In genomic region chr11:777288-778255, GRCh38 we compare ENCODE assay signal across 8 cellular contexts. TPM values are rescaled to one million over a fixed set of nuclear protein-coding genes. Genes with fewer than 3 reads are reported as not detected.
DNase-seq lines count a peak whose midpoint lies in the region; ATAC-seq and TF ChIP-seq lines count a peak whose summit lies in the region.

TSS of gene GATD1 (minus strand) at chr11:777487. CDS start at chr11:777462, 25 bp downstream.

- H3K9me3 ChIP-seq in GM23248 (ENCODE audit: low read depth) = no peaks in the 10 kb centered on the region

- DNase-seq in Daoy (ENCODE audit: low read depth) (peak; percentile 94), GM23248 (peak; percentile 96), LHCN-M2 (ENCODE audit: low read depth) (peak; percentile 81), SHP77 (lab: John Stamatoyannopoulos, UW) (peak; percentile 36 to 47), fibroblast of pulmonary artery (ENCODE audit: low read depth) (peak; percentile 86), nephron progenitor cell (peak; percentile 98)
- DNase-seq in activated T-helper 9 cell treated with anti-CD3 and anti-CD28 coated beads, Interleukin-2, amount 50 U/mL, for 16 hours (ENCODE audit: low read depth) = peak; percentile 94
- DNase-seq in stimulated activated naive CD8-positive, alpha-beta T cell treated with anti-CD3 and anti-CD28 coated beads, Interleukin-15, amount 100 ng/mL, for 72 hours = peak; percentile 92 to 95

- H3K9me3 Mint-ChIP-seq in nephron progenitor cell = no peaks in the 10 kb centered on the region
- no peaks in the 10 kb centered on the region for H3K9me3 Mint-ChIP-seq in stimulated activated naive CD8-positive, alpha-beta T cell treated with anti-CD3 and anti-CD28 coated beads, Interleukin-15, amount 100 ng/mL, for 72 hours

- no peaks in the 10 kb centered on the region for H3K27me3 ChIP-seq in GM23248 (replicated peaks; ENCODE audit: insufficient read depth)

- TF ChIP-seq CTCF in fibroblast of pulmonary artery (IDR thresholded peaks at IDR 0.05; ENCODE audit: low read length, missing control alignments) = no peak
- no peak for TF ChIP-seq CTCF in nephron progenitor cell (IDR thresholded peaks at IDR 0.05)

- no peaks in the 10 kb centered on the region for H4K20me1 ChIP-seq in GM23248 (ENCODE audit: insufficient read depth)

- H3K4me3 ChIP-seq in GM23248 (peak within 1 kb of the TSS; percentile 86), fibroblast of pulmonary artery (replicated peaks; ENCODE audit: low read depth, low read length) (peak within 1 kb of the TSS; percentile 74)

- H3K27ac ChIP-seq in GM23248 = peak within 1 kb of the TSS; percentile 56

- H3K27ac Mint-ChIP-seq in nephron progenitor cell = peak within 1 kb of the TSS; percentile 61
- H3K27ac Mint-ChIP-seq in stimulated activated naive CD8-positive, alpha-beta T cell treated with anti-CD3 and anti-CD28 coated beads, Interleukin-15, amount 100 ng/mL, for 72 hours = peak within 1 kb of the TSS; percentile 81 to 89

- H2AFZ ChIP-seq in GM23248 = peak within 1 kb of the TSS; percentile 84

- H3K9ac ChIP-seq in GM23248 = peak within 1 kb of the TSS; percentile 94

- peaks cover 5% of the 10 kb centered on the region for H3K36me3 Mint-ChIP-seq in nephron progenitor cell (ENCODE audit: low read depth)

- no peaks in the 10 kb centered on the region for H3K9me2 ChIP-seq in GM23248 (ENCODE audit: insufficient read depth)

- peaks cover 6% of the 10 kb centered on the region; the same call in 1 of the 2 replicates for H3F3A ChIP-seq in GM23248 (ENCODE audit: insufficient read depth)

- H3K79me2 ChIP-seq in GM23248 (ENCODE audit: insufficient read depth) = peaks cover 76% of the 10 kb centered on the region

- H3K4me1 ChIP-seq in GM23248 (ENCODE audit: insufficient read depth) = peaks cover 15% of the 10 kb centered on the region

- H3K36me3 ChIP-seq in GM23248 (ENCODE audit: low read depth) = no peaks in the 10 kb centered on the region

- WGBS in GM23248 (ENCODE audit: low coverage in 1 of 2, low lambda C conversion rate in 2 of 2, missing lambda C conversion rate in 2 of 2), 2 experiments = 1 to 3% methylated on average over 32 to 59 of the region's 110 CpGs

- ATAC-seq in stimulated activated naive CD8-positive, alpha-beta T cell treated with anti-CD3 and anti-CD28 coated beads, Interleukin-15, amount 100 ng/mL, for 72 hours = peak; percentile 87

- H3K4me1 Mint-ChIP-seq in nephron progenitor cell = peaks cover 44% of the 10 kb centered on the region
- H3K4me1 Mint-ChIP-seq in stimulated activated naive CD8-positive, alpha-beta T cell treated with anti-CD3 and anti-CD28 coated beads, Interleukin-15, amount 100 ng/mL, for 72 hours = peaks cover 56% of the 10 kb centered on the region

- H3K27me3 Mint-ChIP-seq in nephron progenitor cell (ENCODE audit: low read depth, poor library complexity) = no peaks in the 10 kb centered on the region
- no peaks in the 10 kb centered on the region for H3K27me3 Mint-ChIP-seq in stimulated activated naive CD8-positive, alpha-beta T cell treated with anti-CD3 and anti-CD28 coated beads, Interleukin-15, amount 100 ng/mL, for 72 hours

- in situ Hi-C loops in GM23248 (cut with MboI) = no loop called here

- H3K4me3 Mint-ChIP-seq in nephron progenitor cell = peak within 1 kb of the TSS; percentile 86
- H3K4me3 Mint-ChIP-seq in stimulated activated naive CD8-positive, alpha-beta T cell treated with anti-CD3 and anti-CD28 coated beads, Interleukin-15, amount 100 ng/mL, for 72 hours = peak within 1 kb of the TSS; percentile 88 to 93

- H3K4me2 ChIP-seq in GM23248 (ENCODE audit: unreplicated experiment) = peak within 1 kb of the TSS; percentile 88

RNA-seq across cellular contexts. Expression of gene GATD1, which starts in this region (rescaled TPM):
- total RNA-seq in Daoy (2014; rRNA removed; shearing (Covaris generic)) = 17.3 and 18.4 TPM in 2 replicates
- 38.3 and 45.0 TPM in 2 replicates for total RNA-seq in GM23248 (2014; rRNA removed; shearing (Covaris generic))
- 27.0 and 27.4 TPM in 2 replicates for polyA plus RNA-seq in GM23248 (2016; fragmentation: Nextera tagmentation; extraction: Ambion mirVana)
- 41.7 and 44.9 TPM in 2 replicates for total RNA-seq in LHCN-M2 (2014; rRNA removed)
- polyA plus RNA-seq in LHCN-M2 (2012) = 33.2 TPM

Comparison
In these comparisons a context has a peak if more than half of its experiments do, and no peak if none do; other contexts are left out.
1. Peak in every context shown above with its lines: DNase-seq, ATAC-seq, H3K4me3 ChIP-seq and H3K27ac ChIP-seq.
2. DNase-seq: peak in every context shown above with its lines; median percentile 98 in nephron progenitor cell; 96 in GM23248; 94 in Daoy; 94 in activated T-helper 9 cell treated with anti-CD3 and anti-CD28 coated beads, Interleukin-2, amount 50 U/mL, for 16 hours; 94 in stimulated activated naive CD8-positive, alpha-beta T cell treated with anti-CD3 and anti-CD28 coated beads, Interleukin-15, amount 100 ng/mL, for 72 hours; 86 in fibroblast of pulmonary artery; 81 in LHCN-M2; 42 in SHP77.